In the genomic region with DNA sequence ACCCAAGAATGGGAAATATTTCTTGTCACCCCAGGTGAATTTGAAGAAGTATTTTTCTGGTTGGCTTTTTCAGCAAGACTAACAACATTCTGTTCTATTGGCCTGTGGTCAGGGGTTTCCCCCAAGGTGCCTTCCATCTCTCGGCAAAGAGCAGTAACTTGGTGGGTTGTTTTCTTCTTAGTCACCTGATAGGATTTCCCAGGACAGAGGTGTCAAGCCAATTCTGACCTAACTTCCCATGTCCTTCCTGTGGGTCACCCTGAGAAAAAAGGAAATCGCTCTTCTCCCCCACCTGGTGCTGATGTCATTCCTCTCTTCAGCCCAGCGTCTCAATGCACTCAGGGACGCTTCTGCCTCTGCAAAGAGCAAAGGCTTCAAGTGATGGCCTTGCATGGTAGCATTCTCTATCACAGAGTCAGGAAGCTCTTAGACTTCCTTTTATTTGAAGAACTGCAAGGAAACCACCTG, we compare ENCODE assay signal across 8 cellular contexts. TPM values are rescaled to one million over a fixed set of nuclear protein-coding genes. Genes with fewer than 3 reads are reported as not detected.
DNase-seq lines count a peak whose midpoint lies in the region; ATAC-seq and TF ChIP-seq lines count a peak whose summit lies in the region.

No MANE protein-coding gene starts in this region.

- H3K36me3 Mint-ChIP-seq in WTC11 (no peaks in the 10 kb centered on the region), endothelial cell (ENCODE audit: low read depth, unreplicated experiment) (no peaks in the 10 kb centered on the region)

- H3K27me3 ChIP-seq in H7 (ENCODE audit: control insufficient read depth, insufficient read depth, low read length) = no peaks in the 10 kb centered on the region

- H3K27me3 Mint-ChIP-seq in WTC11 (ENCODE audit: low read depth) = no peaks in the 10 kb centered on the region
- no peaks in the 10 kb centered on the region for H3K27me3 Mint-ChIP-seq in endothelial cell (ENCODE audit: unreplicated experiment)

- DNase-seq in WTC11 (ENCODE audit: low spot score) (no peak), endothelial cell (ENCODE audit: low spot score) (peak; percentile 5), sciatic nerve (ENCODE audit: low spot score) (no peak), epidermal melanocyte (ENCODE audit: insufficient read length, low spot score) (no peak), AG20443 (ENCODE audit: low spot score) (no peak), H7 (no peak)

- H3K27ac Mint-ChIP-seq in WTC11 (no peak overlapping the region), endothelial cell (ENCODE audit: unreplicated experiment) (peak overlapping the region; percentile 7)

- no peak overlapping the region for H3K4me3 ChIP-seq in H7 (ENCODE audit: insufficient read depth, low read depth, low read length)

- POLR2A ChIA-PET in WTC11 (lab: Charles Lee) = no interaction called here

- ATAC-seq in GM18499 (IDR thresholded peaks at IDR 0.05; ENCODE audit: insufficient read depth, unreplicated experiment) (peak; percentile 76), HG02798 (IDR thresholded peaks at IDR 0.05; ENCODE audit: poor library complexity, unreplicated experiment) (peak; percentile 87), WTC11 (peak; percentile 20; the same call in 1 of the 2 replicates), sciatic nerve (no peak)

- intact Hi-C loops in sciatic nerve (cut with DNase I) = no loop called here

- CTCF ChIA-PET in WTC11 (lab: Charles Lee) = interaction anchor here (1.6 to 2.3 kb wide), 2 partner anchors 17 to 135 kb away, joined by 4 to 12 read pairs; no protein-coding TSS in a partner anchor

- TF ChIP-seq CTCF in WTC11 (IDR thresholded peaks at IDR 0.05) (no peak), endothelial cell (IDR thresholded peaks at IDR 0.05; ENCODE audit: unreplicated experiment) (no peak)

- H3K9me3 Mint-ChIP-seq in WTC11 (peaks cover 18% of the 10 kb centered on the region), endothelial cell (ENCODE audit: unreplicated experiment) (no peaks in the 10 kb centered on the region)

- H3K4me3 Mint-ChIP-seq in WTC11 (no peak overlapping the region), endothelial cell (ENCODE audit: unreplicated experiment) (no peak overlapping the region)

- H3K4me1 Mint-ChIP-seq in WTC11 (peaks cover 11% of the 10 kb centered on the region), endothelial cell (ENCODE audit: unreplicated experiment) (peaks cover 12% of the 10 kb centered on the region)

- H3K36me3 ChIP-seq in H7 (replicated peaks; ENCODE audit: control insufficient read depth, insufficient read depth, low read length) = no peaks in the 10 kb centered on the region

TF ChIP-seq in WTC11, 78 proteins besides CTCF, POLR2A, EP300 and RAD21:
- TF ChIP-seq NR3C1 (CRISPR knock-in tag; conservative IDR thresholded peaks at IDR 0.05; ENCODE audit: low read depth) = no peak
- TF ChIP-seq ATF1 (CRISPR knock-in tag; IDR thresholded peaks at IDR 0.05) = no peak
- no peak for TF ChIP-seq CREM (CRISPR knock-in tag; IDR thresholded peaks at IDR 0.05)
- no peak for TF ChIP-seq NFE2L1 (CRISPR knock-in tag; IDR thresholded peaks at IDR 0.05)
- TF ChIP-seq GTF2I (CRISPR knock-in tag; conservative IDR thresholded peaks at IDR 0.05) = no peak
- TF ChIP-seq, protein P1, sequence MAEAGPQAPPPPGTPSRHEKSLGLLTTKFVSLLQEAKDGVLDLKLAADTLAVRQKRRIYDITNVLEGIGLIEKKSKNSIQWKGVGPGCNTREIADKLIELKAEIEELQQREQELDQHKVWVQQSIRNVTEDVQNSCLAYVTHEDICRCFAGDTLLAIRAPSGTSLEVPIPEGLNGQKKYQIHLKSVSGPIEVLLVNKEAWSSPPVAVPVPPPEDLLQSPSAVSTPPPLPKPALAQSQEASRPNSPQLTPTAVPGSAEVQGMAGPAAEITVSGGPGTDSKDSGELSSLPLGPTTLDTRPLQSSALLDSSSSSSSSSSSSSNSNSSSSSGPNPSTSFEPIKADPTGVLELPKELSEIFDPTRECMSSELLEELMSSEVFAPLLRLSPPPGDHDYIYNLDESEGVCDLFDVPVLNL (CRISPR knock-in tag; IDR thresholded peaks at IDR 0.05; ENCODE audit: borderline replicate concordance, low read depth) = no peak
- TF ChIP-seq ZNF423 (CRISPR knock-in tag; IDR thresholded peaks at IDR 0.05) = no peak
- no peak for TF ChIP-seq ZNF232 (CRISPR knock-in tag; IDR thresholded peaks at IDR 0.05)
- TF ChIP-seq, protein P2, sequence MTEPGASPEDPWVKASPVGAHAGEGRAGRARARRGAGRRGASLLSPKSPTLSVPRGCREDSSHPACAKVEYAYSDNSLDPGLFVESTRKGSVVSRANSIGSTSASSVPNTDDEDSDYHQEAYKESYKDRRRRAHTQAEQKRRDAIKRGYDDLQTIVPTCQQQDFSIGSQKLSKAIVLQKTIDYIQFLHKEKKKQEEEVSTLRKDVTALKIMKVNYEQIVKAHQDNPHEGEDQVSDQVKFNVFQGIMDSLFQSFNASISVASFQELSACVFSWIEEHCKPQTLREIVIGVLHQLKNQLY (CRISPR knock-in tag; IDR thresholded peaks at IDR 0.05) = no peak
- TF ChIP-seq ZNF416 (CRISPR knock-in tag; IDR thresholded peaks at IDR 0.05) = no peak
- TF ChIP-seq CBFB (CRISPR knock-in tag; IDR thresholded peaks at IDR 0.05; ENCODE audit: low read depth) = no peak
- TF ChIP-seq, protein P3, sequence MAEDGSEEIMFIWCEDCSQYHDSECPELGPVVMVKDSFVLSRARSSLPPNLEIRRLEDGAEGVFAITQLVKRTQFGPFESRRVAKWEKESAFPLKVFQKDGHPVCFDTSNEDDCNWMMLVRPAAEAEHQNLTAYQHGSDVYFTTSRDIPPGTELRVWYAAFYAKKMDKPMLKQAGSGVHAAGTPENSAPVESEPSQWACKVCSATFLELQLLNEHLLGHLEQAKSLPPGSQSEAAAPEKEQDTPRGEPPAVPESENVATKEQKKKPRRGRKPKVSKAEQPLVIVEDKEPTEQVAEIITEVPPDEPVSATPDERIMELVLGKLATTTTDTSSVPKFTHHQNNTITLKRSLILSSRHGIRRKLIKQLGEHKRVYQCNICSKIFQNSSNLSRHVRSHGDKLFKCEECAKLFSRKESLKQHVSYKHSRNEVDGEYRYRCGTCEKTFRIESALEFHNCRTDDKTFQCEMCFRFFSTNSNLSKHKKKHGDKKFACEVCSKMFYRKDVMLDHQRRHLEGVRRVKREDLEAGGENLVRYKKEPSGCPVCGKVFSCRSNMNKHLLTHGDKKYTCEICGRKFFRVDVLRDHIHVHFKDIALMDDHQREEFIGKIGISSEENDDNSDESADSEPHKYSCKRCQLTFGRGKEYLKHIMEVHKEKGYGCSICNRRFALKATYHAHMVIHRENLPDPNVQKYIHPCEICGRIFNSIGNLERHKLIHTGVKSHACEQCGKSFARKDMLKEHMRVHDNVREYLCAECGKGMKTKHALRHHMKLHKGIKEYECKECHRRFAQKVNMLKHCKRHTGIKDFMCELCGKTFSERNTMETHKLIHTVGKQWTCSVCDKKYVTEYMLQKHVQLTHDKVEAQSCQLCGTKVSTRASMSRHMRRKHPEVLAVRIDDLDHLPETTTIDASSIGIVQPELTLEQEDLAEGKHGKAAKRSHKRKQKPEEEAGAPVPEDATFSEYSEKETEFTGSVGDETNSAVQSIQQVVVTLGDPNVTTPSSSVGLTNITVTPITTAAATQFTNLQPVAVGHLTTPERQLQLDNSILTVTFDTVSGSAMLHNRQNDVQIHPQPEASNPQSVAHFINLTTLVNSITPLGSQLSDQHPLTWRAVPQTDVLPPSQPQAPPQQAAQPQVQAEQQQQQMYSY (CRISPR knock-in tag; IDR thresholded peaks at IDR 0.05) = no peak
- TF ChIP-seq, protein P4, sequence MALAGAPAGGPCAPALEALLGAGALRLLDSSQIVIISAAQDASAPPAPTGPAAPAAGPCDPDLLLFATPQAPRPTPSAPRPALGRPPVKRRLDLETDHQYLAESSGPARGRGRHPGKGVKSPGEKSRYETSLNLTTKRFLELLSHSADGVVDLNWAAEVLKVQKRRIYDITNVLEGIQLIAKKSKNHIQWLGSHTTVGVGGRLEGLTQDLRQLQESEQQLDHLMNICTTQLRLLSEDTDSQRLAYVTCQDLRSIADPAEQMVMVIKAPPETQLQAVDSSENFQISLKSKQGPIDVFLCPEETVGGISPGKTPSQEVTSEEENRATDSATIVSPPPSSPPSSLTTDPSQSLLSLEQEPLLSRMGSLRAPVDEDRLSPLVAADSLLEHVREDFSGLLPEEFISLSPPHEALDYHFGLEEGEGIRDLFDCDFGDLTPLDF (CRISPR knock-in tag; IDR thresholded peaks at IDR 0.05) = no peak
- TF ChIP-seq, protein P5, sequence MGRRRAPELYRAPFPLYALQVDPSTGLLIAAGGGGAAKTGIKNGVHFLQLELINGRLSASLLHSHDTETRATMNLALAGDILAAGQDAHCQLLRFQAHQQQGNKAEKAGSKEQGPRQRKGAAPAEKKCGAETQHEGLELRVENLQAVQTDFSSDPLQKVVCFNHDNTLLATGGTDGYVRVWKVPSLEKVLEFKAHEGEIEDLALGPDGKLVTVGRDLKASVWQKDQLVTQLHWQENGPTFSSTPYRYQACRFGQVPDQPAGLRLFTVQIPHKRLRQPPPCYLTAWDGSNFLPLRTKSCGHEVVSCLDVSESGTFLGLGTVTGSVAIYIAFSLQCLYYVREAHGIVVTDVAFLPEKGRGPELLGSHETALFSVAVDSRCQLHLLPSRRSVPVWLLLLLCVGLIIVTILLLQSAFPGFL (CRISPR knock-in tag; IDR thresholded peaks at IDR 0.05; ENCODE audit: borderline replicate concordance) = no peak
- no peak for TF ChIP-seq ELF4 (CRISPR knock-in tag; IDR thresholded peaks at IDR 0.05; ENCODE audit: low read depth)
- TF ChIP-seq ZNF263 (CRISPR knock-in tag; IDR thresholded peaks at IDR 0.05; ENCODE audit: low read depth) = no peak
- no peak for TF ChIP-seq IRF2 (CRISPR knock-in tag; IDR thresholded peaks at IDR 0.05; ENCODE audit: borderline replicate concordance, low read depth)

RNA-seq across cellular contexts. Expression of a gene that starts 16.1 kb away (rescaled TPM):
- 0.21 to 0.42 TPM (median 0.34 TPM) in 3 replicates for total RNA-seq in WTC11 (2021)
- total RNA-seq in endothelial cell (ENCODE audit: unreplicated experiment) = not detected
- total RNA-seq in sciatic nerve = 0.40 TPM
- not detected in 2 replicates for total RNA-seq in H7 (2014; rRNA removed; shearing (Covaris generic))

RNA-seq across cellular contexts. Expression of a gene that starts 50.0 kb away (rescaled TPM):
- total RNA-seq in WTC11 (2021) (not detected in 3 replicates), endothelial cell (ENCODE audit: unreplicated experiment) (not detected), sciatic nerve (not detected)
- total RNA-seq in H7 (2014; rRNA removed; shearing (Covaris generic)) = not detected in 2 replicates
